In the genomic region with DNA sequence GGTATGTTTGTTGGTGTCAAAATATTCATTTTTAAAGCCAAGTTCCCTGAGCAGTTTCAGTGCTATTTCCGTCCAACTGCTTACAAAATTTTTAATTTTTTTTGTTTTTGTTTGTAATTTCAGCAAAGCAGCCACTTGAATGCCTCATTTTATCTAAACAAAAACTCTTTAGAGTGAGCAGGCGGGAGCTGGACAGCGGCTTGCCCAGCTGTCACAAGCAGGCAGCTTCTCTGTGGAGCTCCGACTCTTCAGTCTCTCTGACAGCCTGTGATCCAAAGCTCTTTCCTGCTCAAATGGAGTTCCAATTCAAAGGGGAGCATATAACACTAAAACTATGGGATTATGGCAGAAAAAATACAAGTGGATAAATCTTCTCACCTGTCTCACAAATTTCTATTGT, we compare ENCODE assay signal across 19 cellular contexts.
A peak's percentile ranks its signal among the peaks of the same experiment; 100 is the strongest.
DNase-seq lines count a peak whose midpoint lies in the region; ATAC-seq, FAIRE-seq and TF ChIP-seq lines count a peak whose summit lies in the region.
"Had no signal": no experiment of that assay in that cellular context is flagged by ENCODE, and none has a peak within 500 bp of the region (broad histone marks: within the 10 kb centered on the region; RNA-seq: fewer than 3 reads in every experiment).

No MANE protein-coding gene starts in this region.

- H3K36me3 ChIP-seq in MG63, result no peaks in the 10 kb centered on the region
- H3K36me3 ChIP-seq: BE2C had no signal

- TF ChIP-seq CTCF in GM12865 (IDR thresholded peaks at IDR 0.05; ENCODE audit: insufficient read depth, low read depth, low read length, missing control alignments), result no peak

- no peaks in the 10 kb centered on the region for H3K9me3 ChIP-seq in MG63
- H3K9me3 ChIP-seq: BE2C had no signal

- H3K27me3 ChIP-seq in MG63, result no peaks in the 10 kb centered on the region
- H3K27me3 ChIP-seq: BE2C had no signal

- TF ChIP-seq EP300 in Ishikawa (IDR thresholded peaks at IDR 0.05; ENCODE audit: borderline replicate concordance), result no peak

- TF ChIP-seq POLR2A in GM12892 (IDR thresholded peaks at IDR 0.05; ENCODE audit: low read depth, low read length), result no peak

- no peak for TF ChIP-seq RAD21 in Ishikawa (IDR thresholded peaks at IDR 0.05; ENCODE audit: low read depth)

- DNase-seq in GM12865 (ENCODE audit: low read depth) (peak; percentile 5), globus pallidus (ENCODE audit: low spot score) (peak; percentile 15), pons (ENCODE audit: low spot score) (peak; percentile 46), MG63 (no peak), GM12892 (ENCODE audit: insufficient read length) (no peak)
- DNase-seq: BE2C; Calu3; CD8-positive, alpha-beta memory T cell; GF-D8; H7; KBM-7; MM.1S; NCI-H2029; NCI-H82; Right ventricle myocardium superior; RPMI8226 had no signal

- H3K4me3 ChIP-seq in GM12865 (ENCODE audit: low read depth, low read length) (no peak overlapping the region), MG63 (no peak overlapping the region)

- no peak for FAIRE-seq in GM12892 (lab: Jason Lieb, UNC)
- FAIRE-seq: HTR-8/SVneo had no signal

- ATAC-seq in HG03175 (IDR thresholded peaks at IDR 0.05; ENCODE audit: unreplicated experiment), result no peak

TF ChIP-seq in Ishikawa, 13 proteins besides CTCF, POLR2A, EP300 and RAD21:
- TF ChIP-seq, protein P1, sequence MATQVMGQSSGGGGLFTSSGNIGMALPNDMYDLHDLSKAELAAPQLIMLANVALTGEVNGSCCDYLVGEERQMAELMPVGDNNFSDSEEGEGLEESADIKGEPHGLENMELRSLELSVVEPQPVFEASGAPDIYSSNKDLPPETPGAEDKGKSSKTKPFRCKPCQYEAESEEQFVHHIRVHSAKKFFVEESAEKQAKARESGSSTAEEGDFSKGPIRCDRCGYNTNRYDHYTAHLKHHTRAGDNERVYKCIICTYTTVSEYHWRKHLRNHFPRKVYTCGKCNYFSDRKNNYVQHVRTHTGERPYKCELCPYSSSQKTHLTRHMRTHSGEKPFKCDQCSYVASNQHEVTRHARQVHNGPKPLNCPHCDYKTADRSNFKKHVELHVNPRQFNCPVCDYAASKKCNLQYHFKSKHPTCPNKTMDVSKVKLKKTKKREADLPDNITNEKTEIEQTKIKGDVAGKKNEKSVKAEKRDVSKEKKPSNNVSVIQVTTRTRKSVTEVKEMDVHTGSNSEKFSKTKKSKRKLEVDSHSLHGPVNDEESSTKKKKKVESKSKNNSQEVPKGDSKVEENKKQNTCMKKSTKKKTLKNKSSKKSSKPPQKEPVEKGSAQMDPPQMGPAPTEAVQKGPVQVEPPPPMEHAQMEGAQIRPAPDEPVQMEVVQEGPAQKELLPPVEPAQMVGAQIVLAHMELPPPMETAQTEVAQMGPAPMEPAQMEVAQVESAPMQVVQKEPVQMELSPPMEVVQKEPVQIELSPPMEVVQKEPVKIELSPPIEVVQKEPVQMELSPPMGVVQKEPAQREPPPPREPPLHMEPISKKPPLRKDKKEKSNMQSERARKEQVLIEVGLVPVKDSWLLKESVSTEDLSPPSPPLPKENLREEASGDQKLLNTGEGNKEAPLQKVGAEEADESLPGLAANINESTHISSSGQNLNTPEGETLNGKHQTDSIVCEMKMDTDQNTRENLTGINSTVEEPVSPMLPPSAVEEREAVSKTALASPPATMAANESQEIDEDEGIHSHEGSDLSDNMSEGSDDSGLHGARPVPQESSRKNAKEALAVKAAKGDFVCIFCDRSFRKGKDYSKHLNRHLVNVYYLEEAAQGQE (IDR thresholded peaks at IDR 0.05; ENCODE audit: low read depth), result peak; percentile 32; the same call in 1 of the 2 replicates
- TF ChIP-seq YY1 (IDR thresholded peaks at IDR 0.05; ENCODE audit: low read depth), result no peak

Comparison
In these comparisons a context has a peak if more than half of its experiments do, and no peak if none do; other contexts are left out.
1. DNase-seq: peak in GM12865 (single experiment), globus pallidus (single experiment) and pons (single experiment); none in MG63 (single experiment) and GM12892 (single experiment).